ENCODE assay signal across 10 cellular contexts in the genomic region with DNA sequence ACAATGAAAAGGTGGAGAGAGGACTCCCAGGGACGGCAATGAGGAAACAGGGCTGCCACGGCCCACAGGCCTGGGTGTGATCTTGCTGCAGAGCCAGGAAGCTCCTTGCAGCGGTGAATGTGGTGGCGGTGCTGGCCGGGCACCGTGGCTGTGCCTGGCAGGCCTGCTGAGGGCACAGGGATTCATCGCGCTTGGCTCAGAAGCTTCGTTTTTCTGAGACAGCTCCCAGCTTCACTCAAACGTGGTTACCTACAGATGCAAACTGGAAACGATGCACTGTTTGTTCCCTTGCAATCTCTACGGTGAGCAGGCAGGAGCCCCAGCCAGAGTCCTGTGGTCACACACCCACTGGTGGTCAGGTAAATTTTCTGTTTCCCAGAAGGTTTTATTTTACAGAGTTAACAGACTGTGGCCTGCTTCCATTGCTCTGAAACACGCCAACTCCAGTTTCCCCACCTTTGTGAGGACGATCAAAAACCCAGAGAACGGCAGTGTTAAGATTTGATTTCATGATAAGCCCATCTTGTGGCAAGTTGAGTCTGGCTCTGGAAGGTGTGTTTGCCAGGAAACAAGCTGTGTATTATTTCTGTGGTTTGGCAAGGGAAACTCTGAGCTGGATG.
DNase-seq lines count a peak whose midpoint lies in the region; ATAC-seq, FAIRE-seq and TF ChIP-seq lines count a peak whose summit lies in the region.
"Had no signal": no experiment of that assay in that cellular context is flagged by ENCODE, and none has a peak within 500 bp of the region (broad histone marks: within the 10 kb centered on the region; RNA-seq: fewer than 3 reads in every experiment).

No MANE protein-coding gene starts in this region.

- H3K36me3 ChIP-seq in keratinocyte (ENCODE audit: control insufficient read depth in 2 of 2, extremely low read depth in 1 of 2, insufficient read depth in 2 of 2, low read length in 2 of 2) (no peaks in the 10 kb centered on the region), upper lobe of right lung (no peaks in the 10 kb centered on the region)
- H3K36me3 ChIP-seq: cardiac muscle cell, tibial nerve had no signal

- peak overlapping the region; percentile 71 for H2AFZ ChIP-seq in keratinocyte (ENCODE audit: control insufficient read depth, low read length)

- H3K9ac ChIP-seq in keratinocyte (ENCODE audit: control insufficient read depth, extremely low read depth, insufficient read depth, low read length): peak overlapping the region; percentile 53

- intact Hi-C loops in upper lobe of right lung (cut with DNase I): no loop called here

- H3K27me3 Mint-ChIP-seq in activated T-cell treated with anti-CD3 and anti-CD28 coated beads, Interleukin-2, amount 50 U/mL, for 4 hours (ENCODE audit: low read depth): no peaks in the 10 kb centered on the region

- H3K4me1 ChIP-seq in keratinocyte (ENCODE audit: control insufficient read depth, extremely low read depth, insufficient read depth, low read length) (peaks cover 36% of the 10 kb centered on the region), upper lobe of right lung (no peaks in the 10 kb centered on the region)

- peaks cover 3% of the 10 kb centered on the region for H3K9me1 ChIP-seq in keratinocyte (ENCODE audit: control insufficient read depth, extremely low read depth, insufficient read depth, low read length)

- H3K4me1 Mint-ChIP-seq in activated T-cell treated with anti-CD3 and anti-CD28 coated beads, Interleukin-2, amount 50 U/mL, for 4 hours (ENCODE audit: low read depth): peaks cover 36% of the 10 kb centered on the region

- H4K20me1 ChIP-seq in keratinocyte (ENCODE audit: control insufficient read depth, extremely low read depth, insufficient read depth, low read length): no peaks in the 10 kb centered on the region

- FAIRE-seq in keratinocyte (lab: Jason Lieb, UNC): peak; percentile 97

- ATAC-seq in activated T-cell treated with anti-CD3 and anti-CD28 coated beads, Interleukin-2, amount 50 U/mL, for 4 hours: peak; percentile 69 to 74
- peak; percentile 43 for ATAC-seq in upper lobe of right lung

- TF ChIP-seq CTCF in keratinocyte (optimal IDR thresholded peaks at IDR 0.05 in 1 of 3, IDR thresholded peaks at IDR 0.05 in 1 of 3, conservative IDR thresholded peaks at IDR 0.05 in 1 of 3; ENCODE audit: extremely low read depth in 1 of 3, insufficient read depth in 2 of 3, low read length in 3 of 3): no peak
- TF ChIP-seq CTCF in upper lobe of right lung (IDR thresholded peaks at IDR 0.05): no peak

- dilution Hi-C loops in keratinocyte (cut with MboI; ENCODE audit: extremely low pct_ligation_motif_present, low sequenced_read_pairs): no loop called here

- H3K9me3 Mint-ChIP-seq in activated T-cell treated with anti-CD3 and anti-CD28 coated beads, Interleukin-2, amount 50 U/mL, for 4 hours: no peaks in the 10 kb centered on the region

- H3K9me3 ChIP-seq in keratinocyte (ENCODE audit: control insufficient read depth, low read depth, low read length) (no peaks in the 10 kb centered on the region), upper lobe of right lung (no peaks in the 10 kb centered on the region)

- peak overlapping the region; percentile 63 for H3K27ac ChIP-seq in keratinocyte (ENCODE audit: control insufficient read depth, insufficient read depth, low read length)
- H3K27ac ChIP-seq in upper lobe of right lung: no peak overlapping the region
- H3K27ac ChIP-seq: cardiac muscle cell, tibial nerve had no signal

- peak overlapping the region; percentile 80 for H3K4me2 ChIP-seq in keratinocyte (ENCODE audit: control insufficient read depth, extremely low read depth, insufficient read depth, low read depth, low read length)

- no peaks in the 10 kb centered on the region for H3K36me3 Mint-ChIP-seq in activated T-cell treated with anti-CD3 and anti-CD28 coated beads, Interleukin-2, amount 50 U/mL, for 4 hours (ENCODE audit: insufficient read depth)

- H3K27me3 ChIP-seq in keratinocyte (ENCODE audit: control insufficient read depth, extremely low read depth, insufficient read depth, low read length) (peaks cover 11% of the 10 kb centered on the region), upper lobe of right lung (no peaks in the 10 kb centered on the region)
- H3K27me3 ChIP-seq: cardiac muscle cell, tibial nerve had no signal

- no peak overlapping the region for H3K4me3 Mint-ChIP-seq in activated T-cell treated with anti-CD3 and anti-CD28 coated beads, Interleukin-2, amount 50 U/mL, for 4 hours

- H3K4me3 ChIP-seq in keratinocyte (ENCODE audit: control insufficient read depth in 2 of 3, extremely low read depth in 1 of 3, insufficient read depth in 2 of 3, low read depth in 1 of 3, low read length in 3 of 3) (peak overlapping the region in 2 of 3 experiments; percentile 6 to 24), upper lobe of right lung (no peak overlapping the region)
- H3K4me3 ChIP-seq: cardiac muscle cell, tibial nerve had no signal

- H3K79me2 ChIP-seq in keratinocyte (ENCODE audit: control insufficient read depth, insufficient read depth, low read length): no peaks in the 10 kb centered on the region

- DNase-seq in stimulated activated CD4-positive, alpha-beta T cell treated with anti-CD3 and anti-CD28 coated beads, Interleukin-12 subunit alpha, Interleukin-12 subunit beta, amount 100 ng/mL, for 48 hours (ENCODE audit: low read depth in 2 of 3, low spot score in 1 of 3): peak in 2 of 3 donors; percentile 66 to 72
- no peak for DNase-seq in stimulated activated CD4-positive, alpha-beta T cell treated with anti-CD3 and anti-CD28 coated beads, Interleukin-4, amount 100 ng/mL, for 4 hours
- no peak for DNase-seq in activated T-cell treated with anti-CD3 and anti-CD28 coated beads, Interleukin-2, amount 50 U/mL, for 4 hours
- DNase-seq in keratinocyte (ENCODE audit: low read depth, low spot score): no peak
- DNase-seq in upper lobe of right lung: no peak
- DNase-seq in NCI-H524 (lab: John Stamatoyannopoulos, UW): no peak
- no peak for DNase-seq in NCI-H82 treated with DMSO at 0.1 percent for 48 hours (lab: John Stamatoyannopoulos, UW; ENCODE audit: unreplicated experiment)
- DNase-seq in AG20443 (ENCODE audit: low spot score): no peak

Comparison
In these comparisons a context has a peak if more than half of its experiments do, and no peak if none do; other contexts are left out.
1. DNase-seq: peak in stimulated activated CD4-positive, alpha-beta T cell treated with anti-CD3 and anti-CD28 coated beads, Interleukin-12 subunit alpha, Interleukin-12 subunit beta, amount 100 ng/mL, for 48 hours (2 of 3); none in stimulated activated CD4-positive, alpha-beta T cell treated with anti-CD3 and anti-CD28 coated beads, Interleukin-4, amount 100 ng/mL, for 4 hours (0 of 2), activated T-cell treated with anti-CD3 and anti-CD28 coated beads, Interleukin-2, amount 50 U/mL, for 4 hours (single experiment), keratinocyte (single experiment), upper lobe of right lung (single experiment), NCI-H524 (0 of 2), NCI-H82 treated with DMSO at 0.1 percent for 48 hours (single experiment) and AG20443 (single experiment).